8 cellular contexts compared by ENCODE assay signal in genomic region chr11:63974259-63975143, GRCh38. TPM values are rescaled to one million over a fixed set of nuclear protein-coding genes. Genes with fewer than 3 reads are reported as not detected.
A peak's percentile ranks its signal among the peaks of the same experiment; 100 is the strongest.
DNase-seq lines count a peak whose midpoint lies in the region; ATAC-seq and TF ChIP-seq lines count a peak whose summit lies in the region.

COX8A (plus strand) TSS chr11:63974620; CDS start chr11:63974681, 61 bp downstream.

- peaks cover 8% of the 10 kb centered on the region for H3K36me3 Mint-ChIP-seq in activated T-cell treated with anti-CD3 and anti-CD28 coated beads, Interleukin-2, amount 50 U/mL, for 4 hours (ENCODE audit: insufficient read depth)

- H3K9me3 Mint-ChIP-seq in activated T-cell treated with anti-CD3 and anti-CD28 coated beads, Interleukin-2, amount 50 U/mL, for 4 hours = no peaks in the 10 kb centered on the region

- peak within 1 kb of the TSS; percentile 84 to 85 for H3K4me3 ChIP-seq in Panc1 (ENCODE audit: low read depth in 2 of 2, low read length in 2 of 2)
- H3K4me3 ChIP-seq in mucosa of rectum (ENCODE audit: low read length in 2 of 2) = peak within 1 kb of the TSS; percentile 94 to 99

- H3K9ac ChIP-seq in mucosa of rectum (ENCODE audit: low read depth in 1 of 2, low read length in 2 of 2) = peak within 1 kb of the TSS; percentile 99 to 100

- TF ChIP-seq CTCF in Panc1 (IDR thresholded peaks at IDR 0.05) = no peak

- peak within 1 kb of the TSS; percentile 100 for H3K4me3 Mint-ChIP-seq in activated T-cell treated with anti-CD3 and anti-CD28 coated beads, Interleukin-2, amount 50 U/mL, for 4 hours

- DNase-seq in DMS53 treated with DMSO at 0.1 percent for 48 hours (lab: John Stamatoyannopoulos, UW; ENCODE audit: unreplicated experiment) (peak; percentile 99), KG1 (lab: John Stamatoyannopoulos, UW) (peak; percentile 100), Panc1 (ENCODE audit: low read depth, low spot score) (peak; percentile 96), erythroblast (lab: John Stamatoyannopoulos, UW) (peak; percentile 99 to 100)
- DNase-seq in activated T-cell treated with anti-CD3 and anti-CD28 coated beads, Interleukin-2, amount 50 U/mL, for 4 hours = peak; percentile 87
- peak; percentile 95 for DNase-seq in stimulated activated CD8-positive, alpha-beta memory T cell treated with anti-CD3 and anti-CD28 coated beads, Interleukin-4, amount 100 ng/mL, for 48 hours

- TSS peak; percentile 96 for BruUV-seq in Panc1 (replicated peaks; lab: Mats Ljungman, UMichigan)

- peak; percentile 94 for TF ChIP-seq POLR2A in erythroblast (IDR thresholded peaks at IDR 0.05; ENCODE audit: low read length)

- POLR2A ChIA-PET in Panc1 (lab: Charles Lee) = interaction anchor here (0.6 kb wide), 1 partner anchor 54 kb away, joined by 15 read pairs; no protein-coding TSS in a partner anchor

- H3K9me3 ChIP-seq in Panc1 (ENCODE audit: control insufficient read depth, insufficient read depth, low read depth, low read length) (no peaks in the 10 kb centered on the region), mucosa of rectum (ENCODE audit: control insufficient read depth in 2 of 2, low read length in 2 of 2) (no peaks in the 10 kb centered on the region)

- peaks cover 2% of the 10 kb centered on the region for H3K27me3 Mint-ChIP-seq in activated T-cell treated with anti-CD3 and anti-CD28 coated beads, Interleukin-2, amount 50 U/mL, for 4 hours (ENCODE audit: low read depth)

- intact Hi-C loops in Panc1 (cut with micrococcal nuclease; ENCODE audit: unreplicated experiment) = no loop called here

- H3K4me1 ChIP-seq in Panc1 (ENCODE audit: control insufficient read depth, insufficient read depth, low read length) (peaks cover 10% of the 10 kb centered on the region), mucosa of rectum (ENCODE audit: control insufficient read depth in 2 of 2, insufficient read depth in 2 of 2, low read length in 2 of 2) (peaks cover 9 to 10% of the 10 kb centered on the region in 2 donors)

- H3K27me3 ChIP-seq in Panc1 (ENCODE audit: control insufficient read depth, insufficient read depth, low read length) (no peaks in the 10 kb centered on the region), mucosa of rectum (ENCODE audit: control insufficient read depth in 2 of 2, insufficient read depth in 2 of 2, low read length in 2 of 2) (no peaks in the 10 kb centered on the region)

- H3K36me3 ChIP-seq in Panc1 (ENCODE audit: control insufficient read depth, insufficient read depth, low read length) = no peaks in the 10 kb centered on the region
- peaks cover 0 to 17% of the 10 kb centered on the region in 2 donors for H3K36me3 ChIP-seq in mucosa of rectum (ENCODE audit: control insufficient read depth in 2 of 2, insufficient read depth in 2 of 2, low read length in 2 of 2)

- H3K27ac ChIP-seq in Panc1 (ENCODE audit: low read length) = peak within 1 kb of the TSS; percentile 95
- peak within 1 kb of the TSS; percentile 96 to 99 for H3K27ac ChIP-seq in mucosa of rectum (ENCODE audit: low read depth in 2 of 2, low read length in 2 of 2)

- CTCF ChIA-PET in Panc1 (lab: Charles Lee) = no interaction called here

- ATAC-seq in GM21723 (IDR thresholded peaks at IDR 0.05; ENCODE audit: unreplicated experiment) (peak; percentile 96), Panc1 (peak; percentile 96)
- ATAC-seq in activated T-cell treated with anti-CD3 and anti-CD28 coated beads, Interleukin-2, amount 50 U/mL, for 4 hours = peak; percentile 99

- peaks cover 24% of the 10 kb centered on the region for H3K4me1 Mint-ChIP-seq in activated T-cell treated with anti-CD3 and anti-CD28 coated beads, Interleukin-2, amount 50 U/mL, for 4 hours (ENCODE audit: low read depth)

- in situ Hi-C loops in Panc1 (cut with HindIII; ENCODE audit: low pct_unique_long_range_greater_than_20kb, low sequenced_read_pairs) = no loop called here

RNA-seq across cellular contexts. Expression of gene COX8A, which starts in this region (rescaled TPM):
- 613 TPM for total RNA-seq in Panc1 (2021; ENCODE audit: unreplicated experiment)
- polyA plus RNA-seq in Panc1 (2012; ENCODE audit: insufficient read length) = 788 TPM
- 100 to 1,000 TPM; 315 to 320 (median 319) TPM for total RNA-seq in activated T-cell treated with anti-CD3 and anti-CD28 coated beads, Interleukin-2, amount 50 U/mL, for 4 hours

Comparison
In these comparisons a context has a peak if more than half of its experiments do, and no peak if none do; other contexts are left out.
1. Peak in every context shown above with its lines: DNase-seq, ATAC-seq, H3K4me3 ChIP-seq and H3K27ac ChIP-seq.